In genomic region chr19:36997152-36997842, GRCh38 we compare ENCODE assay signal across 16 cellular contexts.
DNase-seq lines count a peak whose midpoint lies in the region; ATAC-seq, FAIRE-seq and TF ChIP-seq lines count a peak whose summit lies in the region.
"Had no signal": no experiment of that assay in that cellular context is flagged by ENCODE, and none has a peak within 500 bp of the region (broad histone marks: within the 10 kb centered on the region; RNA-seq: fewer than 3 reads in every experiment).

No MANE protein-coding gene starts in this region.

- H3K36me3 ChIP-seq in liver (ENCODE audit: control insufficient read depth in 4 of 4, insufficient read depth in 3 of 4, low read depth in 1 of 4, low read length in 3 of 4) (peaks cover 1 to 20% (median 18%) of the 10 kb centered on the region in 4 donors), HepG2 (replicated peaks in 1 of 2; ENCODE audit: control insufficient read depth in 1 of 2, insufficient read depth in 2 of 2, low read length in 2 of 2) (no peaks in the 10 kb centered on the region), adipocyte (ENCODE audit: control insufficient read depth, insufficient read depth, low read length, severe bottlenecking) (peaks cover 37% of the 10 kb centered on the region), mesendoderm (ENCODE audit: control insufficient read depth, insufficient read depth, low read length) (peaks cover 4% of the 10 kb centered on the region)

- H3K27ac ChIP-seq in liver (ENCODE audit: low read depth in 1 of 2, low read length in 2 of 2) (no peak overlapping the region), HepG2 (ENCODE audit: extremely low read length, insufficient read depth, low read length) (no peak overlapping the region), mesendoderm (ENCODE audit: low read depth, low read length) (no peak overlapping the region)
- H3K27ac ChIP-seq: 22Rv1, BLaER1 had no signal

- H3K4me2 ChIP-seq in HepG2 (ENCODE audit: low read depth, low read length) = no peak overlapping the region
- no peak overlapping the region for H3K4me2 ChIP-seq in mesendoderm (ENCODE audit: low read length)
- H3K4me2 ChIP-seq: BLaER1 had no signal

- H2BK120ac ChIP-seq in mesendoderm (ENCODE audit: low read depth, low read length) = no peak overlapping the region

- no peaks in the 10 kb centered on the region for H3K79me2 ChIP-seq in HepG2 (ENCODE audit: insufficient read depth, low read length)
- no peaks in the 10 kb centered on the region for H3K79me2 ChIP-seq in mesendoderm (ENCODE audit: control insufficient read depth, insufficient read depth, low read length)

- CTCF ChIA-PET in HepG2 (lab: Yijun Ruan, JAX; ENCODE audit: low intra/inter-chr PET ratio, low total read pairs) = no interaction called here

- no peak overlapping the region for H2AK5ac ChIP-seq in mesendoderm (ENCODE audit: low read length)

- no peak for FAIRE-seq in HepG2 (lab: Jason Lieb, UNC)
- FAIRE-seq: GM12878, HTR-8/SVneo had no signal

- H2BK5ac ChIP-seq in mesendoderm (ENCODE audit: low read length) = no peak overlapping the region

- H3K56ac ChIP-seq in mesendoderm (ENCODE audit: low read length) = no peak overlapping the region

- H3K4ac ChIP-seq in mesendoderm (ENCODE audit: low read depth, low read length) = no peak overlapping the region

- H3K9me3 ChIP-seq in liver (ENCODE audit: control insufficient read depth in 4 of 4, low read length in 3 of 4) (peaks cover 19 to 58% (median 22%) of the 10 kb centered on the region in 4 donors), HepG2 (ENCODE audit: low read length) (peaks cover 83% of the 10 kb centered on the region), adipocyte (ENCODE audit: control insufficient read depth, low read length) (peaks cover 64% of the 10 kb centered on the region)

- TF ChIP-seq POLR2A in HepG2 (IDR thresholded peaks at IDR 0.05; ENCODE audit: insufficient read depth in 1 of 2, low read depth in 2 of 2, low read length in 2 of 2) = no peak

- intact Hi-C loops in HepG2 (cut with micrococcal nuclease; ENCODE audit: unreplicated experiment) = no loop called here

- H4K8ac ChIP-seq in mesendoderm (ENCODE audit: low read depth, low read length) = no peak overlapping the region

- no peaks in the 10 kb centered on the region for H3K79me1 ChIP-seq in mesendoderm (ENCODE audit: low read length)

- WGBS in liver = 90% methylated on average over 8 of the region's 8 CpGs
- WGBS in HepG2 (ENCODE audit: low lambda C conversion rate) = 13% methylated on average over 8 of the region's 8 CpGs
- no CpG with 5 or more reads among the region's 8 CpGs for WGBS in mesendoderm (ENCODE audit: extremely low coverage, insufficient coverage, low lambda C conversion rate)

- H3K4me3 ChIP-seq in liver (ENCODE audit: low read depth in 1 of 3, low read length in 3 of 3) = peak overlapping the region in 2 of 3 donors; percentile 41 to 60
- H3K4me3 ChIP-seq in HepG2 (replicated peaks in 1 of 3; ENCODE audit: insufficient read depth in 1 of 3, low read depth in 2 of 3, low read length in 3 of 3) = no peak overlapping the region
- H3K4me3 ChIP-seq in adipocyte (ENCODE audit: low read length) = peak overlapping the region; percentile 53
- no peak overlapping the region for H3K4me3 ChIP-seq in mesendoderm (ENCODE audit: low read length)
- H3K4me3 ChIP-seq: BLaER1, GM12878 had no signal

- POLR2A ChIA-PET in HepG2 (lab: Yijun Ruan, JAX) = no interaction called here

- no peaks in the 10 kb centered on the region for H3K27me3 ChIP-seq in liver (ENCODE audit: control insufficient read depth in 4 of 4, insufficient read depth in 4 of 4, low read length in 3 of 4)
- no peaks in the 10 kb centered on the region for H3K27me3 ChIP-seq in HepG2 (ENCODE audit: control insufficient read depth in 1 of 2, insufficient read depth in 2 of 2, low read length in 2 of 2)
- no peaks in the 10 kb centered on the region for H3K27me3 ChIP-seq in adipocyte (replicated peaks; ENCODE audit: control insufficient read depth, insufficient read depth, low read length)
- H3K27me3 ChIP-seq in mesendoderm (ENCODE audit: insufficient read depth, low read length, poor library complexity) = no peaks in the 10 kb centered on the region
- H3K27me3 ChIP-seq: BLaER1 had no signal

- H3K4me1 ChIP-seq in liver (ENCODE audit: control insufficient read depth in 4 of 4, insufficient read depth in 4 of 4, low read length in 3 of 4) (no peaks in the 10 kb centered on the region), HepG2 (ENCODE audit: insufficient read depth, low read length) (no peaks in the 10 kb centered on the region), adipocyte (ENCODE audit: control insufficient read depth, insufficient read depth, low read length) (no peaks in the 10 kb centered on the region), mesendoderm (ENCODE audit: control insufficient read depth, low read depth, low read length) (no peaks in the 10 kb centered on the region)
- H3K4me1 ChIP-seq: BLaER1 had no signal

- H3K9ac ChIP-seq in liver (ENCODE audit: low read depth in 1 of 2, low read length in 2 of 2) (no peak overlapping the region), HepG2 (ENCODE audit: insufficient read depth, low read depth, low read length) (no peak overlapping the region), adipocyte (ENCODE audit: low read length) (no peak overlapping the region), mesendoderm (ENCODE audit: low read length) (no peak overlapping the region)
- H3K9ac ChIP-seq: BLaER1 had no signal

- in situ Hi-C loops in HepG2 (cut with HindIII; ENCODE audit: extremely low pct_ligation_motif_present, low pct_unique_long_range_greater_than_20kb) = no loop called here

- H3K18ac ChIP-seq in mesendoderm (ENCODE audit: low read length) = no peak overlapping the region

- H4K5ac ChIP-seq in mesendoderm (ENCODE audit: low read length) = no peak overlapping the region

- ATAC-seq in HepG2 (no peak), HG02885 (IDR thresholded peaks at IDR 0.05; ENCODE audit: poor library complexity, unreplicated experiment) (no peak)
- ATAC-seq: GM12878 had no signal

- no peak for TF ChIP-seq EP300 in HepG2 (IDR thresholded peaks at IDR 0.05; ENCODE audit: low read depth in 2 of 2, low read length in 2 of 2)
- no peak for TF ChIP-seq EP300 in HepG2 (CRISPR knock-in tag; IDR thresholded peaks at IDR 0.05; ENCODE audit: borderline replicate concordance)

- H3K23ac ChIP-seq in mesendoderm (ENCODE audit: low read length) = no peak overlapping the region

- H2BK15ac ChIP-seq in mesendoderm (replicated peaks; ENCODE audit: low read depth) = no peak overlapping the region

- DNase-seq in HepG2 (ENCODE audit: low spot score) (no peak), adipocyte (ENCODE audit: low read depth) (no peak), mesendoderm (peak; percentile 15), GF-D8 (lab: John Stamatoyannopoulos, UW) (no peak)
- no peak for DNase-seq in activated CD4-positive, CD25-positive, alpha-beta regulatory T cell treated with anti-CD3 and anti-CD28 coated beads, Interleukin-2, amount 50 U/mL, for 72 hours
- DNase-seq: CD4-positive, alpha-beta memory T cell; DMS153; DMS79; GOT3; H9 had no signal

- no TSS peak for BruUV-seq in HepG2 (replicated peaks; lab: Mats Ljungman, UMichigan)

- no peaks in the 10 kb centered on the region for H4K20me1 ChIP-seq in HepG2 (ENCODE audit: insufficient read depth, low read length)
- H4K20me1 ChIP-seq: BLaER1 had no signal

- TF ChIP-seq CTCF in liver (IDR thresholded peaks at IDR 0.05; ENCODE audit: low read depth, low read length, missing input control) (no peak), HepG2 (CRISPR knock-in tag; IDR thresholded peaks at IDR 0.05) (no peak)

- H2AFZ ChIP-seq in HepG2 (ENCODE audit: low read length) = no peak overlapping the region

- TF ChIP-seq RAD21 in liver (IDR thresholded peaks at IDR 0.05) (no peak), HepG2 (CRISPR knock-in tag; IDR thresholded peaks at IDR 0.05) (no peak)

TF ChIP-seq in liver, 16 proteins besides CTCF, POLR2A, EP300 and RAD21 (continues in another document):
- TF ChIP-seq JUND (IDR thresholded peaks at IDR 0.05) = no peak
- no peak for TF ChIP-seq FOXA1 (IDR thresholded peaks at IDR 0.05)
- no peak for TF ChIP-seq YY1 (IDR thresholded peaks at IDR 0.05)

TF ChIP-seq in HepG2, 621 proteins besides CTCF, POLR2A, EP300 and RAD21 (continues in another document):
- no peak for TF ChIP-seq ATF4 (CRISPR knock-in tag; IDR thresholded peaks at IDR 0.05)
- TF ChIP-seq ZNF549 (CRISPR knock-in tag; IDR thresholded peaks at IDR 0.05) = no peak

Comparison
In these comparisons a context has a peak if more than half of its experiments do, and no peak if none do; other contexts are left out.
1. H3K4me3 ChIP-seq: peak in liver (2 of 3) and adipocyte (single experiment); none in HepG2 (0 of 3) and mesendoderm (single experiment).